8 cellular contexts compared by ENCODE assay signal in the genomic region with DNA sequence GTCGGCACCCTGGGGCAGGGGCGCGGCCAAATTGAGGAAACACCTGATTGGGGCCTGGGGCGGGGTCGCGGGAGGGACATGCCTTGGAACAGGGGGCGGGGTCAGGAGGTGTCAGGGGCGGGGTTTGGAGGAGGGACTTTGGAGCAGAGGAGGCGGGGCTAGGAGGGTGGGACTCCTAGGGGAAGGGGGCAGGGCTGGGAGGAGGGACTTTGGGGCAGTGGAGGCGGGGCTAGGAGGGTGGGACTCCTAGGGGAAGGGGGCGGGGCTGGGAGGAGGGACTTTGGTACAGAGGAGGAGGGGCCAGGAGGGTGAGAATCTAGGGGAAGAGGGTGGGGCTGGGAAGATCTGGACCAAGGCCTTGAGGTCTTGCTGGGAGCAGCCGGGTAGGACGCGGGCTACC. TPM values are rescaled to one million over a fixed set of nuclear protein-coding genes. Genes with fewer than 3 reads are reported as not detected.
DNase-seq lines count a peak whose midpoint lies in the region; ATAC-seq, FAIRE-seq and TF ChIP-seq lines count a peak whose summit lies in the region.

No MANE protein-coding gene starts in this region.

- H3K4me2 ChIP-seq in astrocyte (ENCODE audit: low read length): peak overlapping the region; percentile 83

- H3K9ac ChIP-seq in astrocyte (ENCODE audit: low read length): no peak overlapping the region

- H3K79me2 ChIP-seq in astrocyte (ENCODE audit: insufficient read depth, low read length): no peaks in the 10 kb centered on the region

- H3K4me3 Mint-ChIP-seq in T-helper 17 cell: peak overlapping the region; percentile 87
- H3K4me3 Mint-ChIP-seq in astrocyte (ENCODE audit: unreplicated experiment): no peak overlapping the region

- peaks cover 18% of the 10 kb centered on the region for H3K4me1 ChIP-seq in astrocyte (ENCODE audit: insufficient read depth, low read length)

- H3K36me3 Mint-ChIP-seq in T-helper 17 cell (ENCODE audit: low read depth) (no peaks in the 10 kb centered on the region), astrocyte (ENCODE audit: low read depth, unreplicated experiment) (peaks cover 12% of the 10 kb centered on the region)

- DNase-seq in SIG-M5 treated with dmso at 0.1 percent for 504 hours (lab: John Stamatoyannopoulos, UW; ENCODE audit: unreplicated experiment) (peak; percentile 61), SIG-M5 (lab: John Stamatoyannopoulos, UW) (no peak), T-helper 17 cell (peak; percentile 57 to 71 (median 62)), astrocyte (ENCODE audit: low read depth) (peak; percentile 30), iris pigment epithelial cell (ENCODE audit: low read depth) (peak; percentile 81), DMS114 treated with DMSO at 0.1 percent for 48 hours (lab: John Stamatoyannopoulos, UW; ENCODE audit: unreplicated experiment) (no peak)
- peak; percentile 35 to 52 (median 36) for DNase-seq in stimulated activated CD4-positive, alpha-beta T cell treated with anti-CD3 and anti-CD28 coated beads, TNF-alpha, amount 100 ng/mL, for 1 hour (ENCODE audit: low read depth in 3 of 3, low spot score in 1 of 3)

- H3K27me3 ChIP-seq in astrocyte (ENCODE audit: insufficient read depth, low read length): no peaks in the 10 kb centered on the region

- ATAC-seq in T-helper 17 cell (peak; percentile 78), GM19395 (IDR thresholded peaks at IDR 0.05; ENCODE audit: unreplicated experiment) (no peak)

- H3K27ac ChIP-seq in astrocyte (ENCODE audit: low read depth, low read length): no peak overlapping the region

- H3K36me3 ChIP-seq in astrocyte (ENCODE audit: insufficient read depth, low read length): no peaks in the 10 kb centered on the region

- H3K9me3 ChIP-seq in T-helper 17 cell (ENCODE audit: control insufficient read depth, low read length, poor library complexity, severe bottlenecking) (no peaks in the 10 kb centered on the region), astrocyte (ENCODE audit: insufficient read depth, low read depth, low read length) (no peaks in the 10 kb centered on the region)

- no peaks in the 10 kb centered on the region for H3K27me3 Mint-ChIP-seq in T-helper 17 cell
- H3K27me3 Mint-ChIP-seq in astrocyte (ENCODE audit: low read depth, unreplicated experiment): no peaks in the 10 kb centered on the region

- no peak overlapping the region for H2AFZ ChIP-seq in astrocyte (ENCODE audit: low read depth, low read length)

- H3K4me1 Mint-ChIP-seq in T-helper 17 cell (peaks cover 20% of the 10 kb centered on the region), astrocyte (ENCODE audit: low read depth, unreplicated experiment) (peaks cover 14% of the 10 kb centered on the region)

- no peak for FAIRE-seq in astrocyte (lab: Jason Lieb, UNC)

- no peaks in the 10 kb centered on the region for H4K20me1 ChIP-seq in astrocyte (ENCODE audit: insufficient read depth, low read length)

- H3K27ac Mint-ChIP-seq in T-helper 17 cell: no peak overlapping the region
- H3K27ac Mint-ChIP-seq in astrocyte (ENCODE audit: unreplicated experiment): no peak overlapping the region

- no peak for TF ChIP-seq CTCF in astrocyte (IDR thresholded peaks at IDR 0.05; ENCODE audit: insufficient read depth, low read depth, low read length)

- no peak overlapping the region for H3K4me3 ChIP-seq in astrocyte (ENCODE audit: insufficient read depth, low read depth, low read length)

- H3K9me3 Mint-ChIP-seq in astrocyte (ENCODE audit: unreplicated experiment): peaks cover 2% of the 10 kb centered on the region

RNA-seq across cellular contexts. Expression of a gene that starts 21.9 kb away (rescaled TPM):
- total RNA-seq in T-helper 17 cell (under 1 TPM; 0.08 to 0.17 TPM), astrocyte (6.2 and 9.3 TPM in 2 replicates)

RNA-seq across cellular contexts. Expression of a gene that starts 24.0 kb away (rescaled TPM):
- total RNA-seq in T-helper 17 cell: 10 to 100 TPM; 34.0 to 41.3 TPM
- total RNA-seq in astrocyte: 370 and 396 TPM in 2 replicates

RNA-seq across cellular contexts. Expression of a gene that starts 30.4 kb away (rescaled TPM):
- total RNA-seq in T-helper 17 cell (10 to 100 TPM; 32.5 TPM), astrocyte (35.6 and 41.4 TPM in 2 replicates)

RNA-seq across cellular contexts. Expression of a gene that starts 40.0 kb away (rescaled TPM):
- total RNA-seq in T-helper 17 cell (1 to 10 TPM; 1.7 to 2.5 TPM), astrocyte (1.4 TPM in 2 replicates)

RNA-seq across cellular contexts. Expression of a gene that starts 51.2 kb away (rescaled TPM):
- not detected for total RNA-seq in T-helper 17 cell
- not detected in 2 replicates for total RNA-seq in astrocyte

Comparison
In these comparisons a context has a peak if more than half of its experiments do, and no peak if none do; other contexts are left out.
1. DNase-seq: peak in SIG-M5 treated with dmso at 0.1 percent for 504 hours (single experiment), T-helper 17 cell (3 of 3), astrocyte (single experiment), iris pigment epithelial cell (single experiment) and stimulated activated CD4-positive, alpha-beta T cell treated with anti-CD3 and anti-CD28 coated beads, TNF-alpha, amount 100 ng/mL, for 1 hour (3 of 3); none in SIG-M5 (single experiment) and DMS114 treated with DMSO at 0.1 percent for 48 hours (single experiment).